In genomic region chr5:134413046-134413445, GRCh38 we compare ENCODE assay signal across 16 cellular contexts. TPM values are rescaled to one million over a fixed set of nuclear protein-coding genes. Genes with fewer than 3 reads are reported as not detected.
DNase-seq lines count a peak whose midpoint lies in the region; ATAC-seq, FAIRE-seq and TF ChIP-seq lines count a peak whose summit lies in the region.
"Had no signal": no experiment of that assay in that cellular context is flagged by ENCODE, and none has a peak within 500 bp of the region (broad histone marks: within the 10 kb centered on the region; RNA-seq: fewer than 3 reads in every experiment).

No MANE protein-coding gene starts in this region.

- DNase-seq in activated CD4-positive, alpha-beta T cell treated with anti-CD3 and anti-CD28 coated beads, Interleukin-2, amount 10 ng/mL, durations not matched to agents 7 days and 5 days: no peak
- no peak for DNase-seq in activated CD4-positive, alpha-beta T cell treated with anti-CD3 and anti-CD28 coated beads for 48 hours
- DNase-seq in Karpas-422 (no peak), H1 (ENCODE audit: low read depth in 1 of 2, low spot score in 2 of 2) (no peak), psoas muscle (no peak), mucosa of descending colon (no peak), NOMO-1 (lab: John Stamatoyannopoulos, UW; ENCODE audit: unreplicated experiment in 2 of 2) (no peak), RKO (ENCODE audit: low spot score) (no peak)
- DNase-seq: ACHN; adrenal gland; MV-4-11; NCI-H2171; SIG-M5; stimulated activated CD4-positive, alpha-beta T cell treated with anti-CD3 and anti-CD28 coated beads, Interleukin-4, amount 100 ng/mL, for 24 hours had no signal

- intact Hi-C loops in psoas muscle (cut with DNase I) (loop anchor here (5.0 to 10.0 kb wide), 3 partner anchors 114 to 164 kb away; partner anchors contain the start of gene JADE2 (in 2 of the 2)), mucosa of descending colon (cut with DNase I, micrococcal nuclease) (loop anchor here in 1 of 2 donors (10.0 kb wide), 1 partner anchor 112 kb away; the partner anchor contains the start of gene JADE2)

- H3K4me1 Mint-ChIP-seq in activated CD4-positive, alpha-beta T cell treated with anti-CD3 and anti-CD28 coated beads, Interleukin-2, amount 10 ng/mL, durations not matched to agents 7 days and 5 days: peaks cover 40% of the 10 kb centered on the region

- no peaks in the 10 kb centered on the region for H3K36me3 Mint-ChIP-seq in activated CD4-positive, alpha-beta T cell treated with anti-CD3 and anti-CD28 coated beads, Interleukin-2, amount 10 ng/mL, durations not matched to agents 7 days and 5 days (ENCODE audit: low read depth)

- no peak overlapping the region for H4K5ac ChIP-seq in H1 (ENCODE audit: insufficient read length, low read depth, low read length)

- H3K9me2 ChIP-seq in Karpas-422 (replicated peaks; ENCODE audit: insufficient read depth, low read length): no peaks in the 10 kb centered on the region

- H3K14ac ChIP-seq in H1 (ENCODE audit: insufficient read length): no peak overlapping the region

- 100% methylated on average over 2 of the region's 2 CpGs; no CpG with 5 or more reads in 1 of the 2 experiments for WGBS in H1 (ENCODE audit: extremely low coverage in 1 of 2, insufficient coverage in 1 of 2, insufficient read length in 1 of 2, insufficient replicate concordance in 2 of 2, low coverage in 1 of 2, low lambda C conversion rate in 2 of 2, missing lambda C conversion rate in 1 of 2), 2 experiments
- WGBS in psoas muscle, 3 donors: 63 to 85% (median 66%) methylated on average over 2 of the region's 2 CpGs

- no peaks in the 10 kb centered on the region for H3K27me3 ChIP-seq in Karpas-422 (ENCODE audit: low read length)
- no peaks in the 10 kb centered on the region for H3K27me3 ChIP-seq in H1 (replicated peaks in 1 of 4; ENCODE audit: control insufficient read depth in 3 of 4, extremely low read depth in 1 of 4, insufficient read depth in 3 of 4, low read length in 3 of 4)
- no peaks in the 10 kb centered on the region for H3K27me3 ChIP-seq in psoas muscle (ENCODE audit: insufficient read depth in 3 of 3, low read length in 2 of 3)
- H3K27me3 ChIP-seq: adrenal gland had no signal

- no peak overlapping the region for H2AK5ac ChIP-seq in H1 (ENCODE audit: low read depth, low read length)

- H3K9ac ChIP-seq in Karpas-422 (ENCODE audit: low read length) (no peak overlapping the region), H1 (replicated peaks in 1 of 4; ENCODE audit: extremely low read depth in 1 of 4, low read depth in 3 of 4, low read length in 3 of 4) (no peak overlapping the region)

- no peaks in the 10 kb centered on the region for H3K27me3 Mint-ChIP-seq in activated CD4-positive, alpha-beta T cell treated with anti-CD3 and anti-CD28 coated beads, Interleukin-2, amount 10 ng/mL, durations not matched to agents 7 days and 5 days

- no peak for TF ChIP-seq RAD21 in H1 (IDR thresholded peaks at IDR 0.05 in 1 of 2, conservative IDR thresholded peaks at IDR 0.05 in 1 of 2; ENCODE audit: low read depth in 2 of 2, low read length in 2 of 2)

- TF ChIP-seq POLR2A in H1 (IDR thresholded peaks at IDR 0.05; ENCODE audit: control extremely low read depth in 1 of 2, low read depth in 2 of 2, low read length in 2 of 2): no peak

- CTCF ChIA-PET in activated CD4-positive, alpha-beta T cell treated with anti-CD3 and anti-CD28 coated beads, Interleukin-2, amount 10 ng/mL, durations not matched to agents 7 days and 5 days (lab: Charles Lee): interaction anchor here (1.1 kb wide), 1 partner anchor 15 kb away, joined by 3 read pairs; no protein-coding TSS in a partner anchor
- CTCF ChIA-PET in H1 (lab: Charles Lee; ENCODE audit: partially characterized antibody): interaction anchor here (1.0 to 7.0 kb wide), 9 partner anchors 11 to 166 kb away, joined by 3 to 91 read pairs (median 17); no protein-coding TSS in a partner anchor

- H3K9me3 ChIP-seq in Karpas-422 (ENCODE audit: low read length) (no peaks in the 10 kb centered on the region), H1 (ENCODE audit: insufficient read depth in 2 of 2, low read depth in 1 of 2, low read length in 1 of 2) (no peaks in the 10 kb centered on the region), psoas muscle (no peaks in the 10 kb centered on the region), mucosa of descending colon (no peaks in the 10 kb centered on the region)
- H3K9me3 ChIP-seq: adrenal gland had no signal

- POLR2A ChIA-PET in activated CD4-positive, alpha-beta T cell treated with anti-CD3 and anti-CD28 coated beads, Interleukin-2, amount 10 ng/mL, durations not matched to agents 7 days and 5 days (lab: Charles Lee): no interaction called here
- POLR2A ChIA-PET in H1 (lab: Charles Lee; ENCODE audit: partially characterized antibody): interaction anchor here (0.8 to 2.8 kb wide), 6 partner anchors 15 to 114 kb away, joined by 3 to 22 read pairs (median 7); partner anchors contain the start of gene JADE2

- H3K36me3 ChIP-seq in Karpas-422 (ENCODE audit: insufficient read depth, low read length) (peaks cover 4% of the 10 kb centered on the region; the same call in 1 of the 2 replicates), H1 (ENCODE audit: control insufficient read depth in 2 of 4, insufficient read depth in 4 of 4, low read length in 3 of 4) (peaks cover 0 to 6% (median 3%) of the 10 kb centered on the region in 4 experiments; a peak in 3 of 8 replicates), psoas muscle (ENCODE audit: insufficient read depth in 1 of 2, low read depth in 1 of 2) (peaks cover 0 to 10% of the 10 kb centered on the region in 2 donors), mucosa of descending colon (ENCODE audit: low read depth) (no peaks in the 10 kb centered on the region)
- H3K36me3 ChIP-seq: adrenal gland had no signal

- no peak overlapping the region for H3K18ac ChIP-seq in H1 (ENCODE audit: extremely low read depth, low read length)

- no peak overlapping the region for H2AFZ ChIP-seq in Karpas-422 (ENCODE audit: low read length)
- no peak overlapping the region for H2AFZ ChIP-seq in H1 (ENCODE audit: low read length)

- no peak overlapping the region for H3K56ac ChIP-seq in H1 (replicated peaks; ENCODE audit: insufficient read length, low read depth, low read length)

- H2BK5ac ChIP-seq in H1 (ENCODE audit: low read depth, low read length): no peak overlapping the region

- TF ChIP-seq CTCF in H1 (IDR thresholded peaks at IDR 0.05; ENCODE audit: control extremely low read depth in 1 of 3, insufficient read depth in 1 of 3, low read depth in 1 of 3, low read length in 3 of 3) (no peak), psoas muscle (IDR thresholded peaks at IDR 0.05) (no peak), mucosa of descending colon (IDR thresholded peaks at IDR 0.05) (no peak)

- H3K4me2 ChIP-seq in Karpas-422 (ENCODE audit: low read depth, low read length, poor library complexity, severe bottlenecking): peak overlapping the region; percentile 98
- peak overlapping the region in 1 of 2 experiments; percentile 84; a peak in 1 of 4 replicates for H3K4me2 ChIP-seq in H1 (ENCODE audit: insufficient read depth in 1 of 2, low read depth in 2 of 2, low read length in 2 of 2)

- no peak overlapping the region for H3K27ac ChIP-seq in Karpas-422 (ENCODE audit: low read length)
- H3K27ac ChIP-seq in H1 (ENCODE audit: low read depth, low read length): no peak overlapping the region
- peak overlapping the region; percentile 90 for H3K27ac ChIP-seq in psoas muscle

- no peak overlapping the region for H2BK12ac ChIP-seq in H1 (ENCODE audit: low read depth, low read length)

- H3K79me2 ChIP-seq in Karpas-422 (ENCODE audit: low read length) (peaks cover 37% of the 10 kb centered on the region), H1 (ENCODE audit: control insufficient read depth in 1 of 2, insufficient read depth in 2 of 2, low read length in 2 of 2) (peaks cover 7 to 26% of the 10 kb centered on the region in 2 experiments)

- H4K8ac ChIP-seq in H1 (ENCODE audit: extremely low read depth, insufficient read depth, low read length): no peak overlapping the region

- no peak for ATAC-seq in psoas muscle
- no peak for ATAC-seq in mucosa of descending colon

- H3K4me3 Mint-ChIP-seq in activated CD4-positive, alpha-beta T cell treated with anti-CD3 and anti-CD28 coated beads, Interleukin-2, amount 10 ng/mL, durations not matched to agents 7 days and 5 days: peak overlapping the region; percentile 44

- no peaks in the 10 kb centered on the region for H3K9me3 Mint-ChIP-seq in activated CD4-positive, alpha-beta T cell treated with anti-CD3 and anti-CD28 coated beads, Interleukin-2, amount 10 ng/mL, durations not matched to agents 7 days and 5 days

- H2BK15ac ChIP-seq in H1 (ENCODE audit: low read length): peak overlapping the region; percentile 19; the same call in 1 of the 2 replicates

- no peak for TF ChIP-seq EP300 in H1 (IDR thresholded peaks at IDR 0.05; ENCODE audit: borderline replicate concordance in 1 of 2, low read depth in 2 of 2, low read length in 2 of 2)

- no peak overlapping the region for H2BK120ac ChIP-seq in H1 (replicated peaks; ENCODE audit: low read depth, low read length)

- peaks cover 2% of the 10 kb centered on the region for H3K79me1 ChIP-seq in H1 (ENCODE audit: low read depth, low read length)

- H3K4me1 ChIP-seq in Karpas-422 (ENCODE audit: low read length) (peaks cover 24% of the 10 kb centered on the region), H1 (replicated peaks in 1 of 4; ENCODE audit: control insufficient read depth in 3 of 4, insufficient read depth in 4 of 4, low read length in 3 of 4) (peaks cover 5 to 10% (median 8%) of the 10 kb centered on the region in 4 experiments), psoas muscle (peaks cover 24% of the 10 kb centered on the region), mucosa of descending colon (ENCODE audit: low read depth) (peaks cover 37% of the 10 kb centered on the region)

- no peak overlapping the region for H3K27ac Mint-ChIP-seq in activated CD4-positive, alpha-beta T cell treated with anti-CD3 and anti-CD28 coated beads, Interleukin-2, amount 10 ng/mL, durations not matched to agents 7 days and 5 days

- no peak overlapping the region for H3K4me3 ChIP-seq in Karpas-422 (ENCODE audit: low read length)
- H3K4me3 ChIP-seq in H1 (ENCODE audit: extremely low read depth in 1 of 4, insufficient read depth in 2 of 4, low read depth in 3 of 4, low read length in 4 of 4): no peak overlapping the region
- no peak overlapping the region for H3K4me3 ChIP-seq in psoas muscle
- H3K4me3 ChIP-seq in mucosa of descending colon: no peak overlapping the region

- 0 out of 2 replicates have a peak overlapping the region, but pooled peaks have one; percentile 48 for H2BK20ac ChIP-seq in H1 (ENCODE audit: low read length)

- H3K4ac ChIP-seq in H1 (replicated peaks; ENCODE audit: insufficient read length, low read depth, low read length): peak overlapping the region; percentile 73

- H3K23ac ChIP-seq in H1 (ENCODE audit: insufficient read length): no peak overlapping the region

- H4K20me1 ChIP-seq in Karpas-422 (ENCODE audit: insufficient read depth, low read depth, low read length) (no peaks in the 10 kb centered on the region), H1 (replicated peaks in 1 of 2; ENCODE audit: control insufficient read depth in 1 of 2, insufficient read depth in 2 of 2, low read length in 2 of 2) (no peaks in the 10 kb centered on the region)

- no peak for FAIRE-seq in H1 (lab: Jason Lieb, UNC)
- FAIRE-seq: HTR-8/SVneo, TTC549 had no signal

- H4K91ac ChIP-seq in H1 (replicated peaks; ENCODE audit: insufficient read length, low read length): no peak overlapping the region

- H3K23me2 ChIP-seq in H1 (ENCODE audit: low read depth, low read length): peaks cover 5% of the 10 kb centered on the region; the same call in 1 of the 2 replicates

RNA-seq across cellular contexts. Expression of gene CDKN2AIPNL, which starts 1.4 kb away (rescaled TPM):
- 10 to 100 TPM; 24.1 to 27.6 TPM for total RNA-seq in activated CD4-positive, alpha-beta T cell treated with anti-CD3 and anti-CD28 coated beads, Interleukin-2, amount 10 ng/mL, durations not matched to agents 7 days and 5 days
- 51.7 and 58.7 TPM in 2 replicates for total RNA-seq in Karpas-422 (2014; rRNA removed; shearing (Covaris generic); ENCODE audit: low replicate concordance)
- 54.3 and 56.3 TPM in 2 replicates for total RNA-seq in H1 (2021; fragmentation: NEBNext Ultra II Directional; extraction: Animal tissue kit (Norgen Biotek cat#: 25700))
- polyA plus RNA-seq in H1 (2011; rRNA removed) (31.2 and 40.0 TPM in 2 replicates), psoas muscle (10 to 100 TPM; 35.7 to 60.9 (median 42.0) TPM)
- 44.5 TPM for polyA plus RNA-seq in H1 (2011; cell fraction: cytosol; rRNA removed)
- polyA plus RNA-seq in H1 (2011; cell fraction: nucleus; rRNA removed): 9.6 TPM
- polyA plus RNA-seq in H1 (2012, experiment 1 of 2): 34.7 to 41.9 TPM (median 39.4 TPM) in 4 replicates
- 59.9 TPM for polyA plus RNA-seq in H1 (2012, experiment 2 of 2)
- polyA plus RNA-seq in H1 (2013, experiment 1 of 2): 50.3 TPM
- polyA plus RNA-seq in H1 (2013, experiment 2 of 2): 51.4 TPM
- 10.6 and 11.7 TPM in 2 replicates for polyA minus RNA-seq in H1 (2011; rRNA and poly(A)+ RNA removed)
- polyA minus RNA-seq in H1 (2011; cell fraction: cytosol; rRNA and poly(A)+ RNA removed): 16.8 TPM
- 16.6 TPM for polyA minus RNA-seq in H1 (2011; cell fraction: nucleus; rRNA and poly(A)+ RNA removed)
- total RNA-seq in psoas muscle (10 to 100 TPM; 31.4 to 45.4 (median 39.8) TPM), mucosa of descending colon (10 to 100 TPM; 16.0 to 24.4 (median 17.1) TPM)

RNA-seq across cellular contexts. Expression of gene UBE2B, which starts 41.7 kb away (rescaled TPM):
- 10 to 100 TPM; 79.2 to 87.4 TPM for total RNA-seq in activated CD4-positive, alpha-beta T cell treated with anti-CD3 and anti-CD28 coated beads, Interleukin-2, amount 10 ng/mL, durations not matched to agents 7 days and 5 days
- 47.9 and 113 TPM in 2 replicates for total RNA-seq in Karpas-422 (2014; rRNA removed; shearing (Covaris generic); ENCODE audit: low replicate concordance)
- total RNA-seq in H1 (2021; fragmentation: NEBNext Ultra II Directional; extraction: Animal tissue kit (Norgen Biotek cat#: 25700)): 40.3 and 46.8 TPM in 2 replicates
- polyA plus RNA-seq in H1 (2011; rRNA removed) (8.1 and 15.9 TPM in 2 replicates), psoas muscle (100 to 1,000 TPM; 146 to 233 (median 187) TPM)
- 21.0 TPM for polyA plus RNA-seq in H1 (2011; cell fraction: cytosol; rRNA removed)
- 4.1 TPM for polyA plus RNA-seq in H1 (2011; cell fraction: nucleus; rRNA removed)
- 13.8 to 34.1 TPM (median 16.4 TPM) in 4 replicates for polyA plus RNA-seq in H1 (2012, experiment 1 of 2)
- 13.1 TPM for polyA plus RNA-seq in H1 (2012, experiment 2 of 2)
- polyA plus RNA-seq in H1 (2013, experiment 1 of 2): 42.7 TPM
- 34.4 TPM for polyA plus RNA-seq in H1 (2013, experiment 2 of 2)
- polyA minus RNA-seq in H1 (2011; rRNA and poly(A)+ RNA removed): 6.4 and 7.3 TPM in 2 replicates
- polyA minus RNA-seq in H1 (2011; cell fraction: cytosol; rRNA and poly(A)+ RNA removed): 9.4 TPM
- polyA minus RNA-seq in H1 (2011; cell fraction: nucleus; rRNA and poly(A)+ RNA removed): 9.8 TPM
- total RNA-seq in psoas muscle (100 to 1,000 TPM; 178 to 296 (median 222) TPM), mucosa of descending colon (10 to 100 TPM; 84.4 to 99.5 (median 89.5) TPM)

RNA-seq across cellular contexts. Expression of gene CDKL3, which starts 46.1 kb away (rescaled TPM):
- total RNA-seq in activated CD4-positive, alpha-beta T cell treated with anti-CD3 and anti-CD28 coated beads, Interleukin-2, amount 10 ng/mL, durations not matched to agents 7 days and 5 days: 1 to 10 TPM in 1 of 2 experiments, under 1 TPM in 1; 0.60 to 1.6 TPM
- total RNA-seq in Karpas-422 (2014; rRNA removed; shearing (Covaris generic); ENCODE audit: low replicate concordance): 6.1 TPM in 1 of 2 replicates, not detected in the other
- total RNA-seq in H1 (2021; fragmentation: NEBNext Ultra II Directional; extraction: Animal tissue kit (Norgen Biotek cat#: 25700)): 1.4 and 1.7 TPM in 2 replicates
- polyA plus RNA-seq in H1 (2011; rRNA removed) (0.49 and 0.77 TPM in 2 replicates), psoas muscle (1 to 10 TPM; 3.9 to 5.7 (median 5.0) TPM)
- polyA plus RNA-seq in H1 (2011; cell fraction: cytosol; rRNA removed): 0.69 TPM
- polyA plus RNA-seq in H1 (2011; cell fraction: nucleus; rRNA removed): 0.41 TPM
- 1.1 to 2.4 TPM (median 1.5 TPM) in 4 replicates for polyA plus RNA-seq in H1 (2012, experiment 1 of 2)
- polyA plus RNA-seq in H1 (2012, experiment 2 of 2): 2.2 TPM
- polyA plus RNA-seq in H1 (2013, experiment 1 of 2): 2.1 TPM
- 0.92 TPM for polyA plus RNA-seq in H1 (2013, experiment 2 of 2)
- polyA minus RNA-seq in H1 (2011; rRNA and poly(A)+ RNA removed): 0.32 and 0.47 TPM in 2 replicates
- polyA minus RNA-seq in H1 (2011; cell fraction: cytosol; rRNA and poly(A)+ RNA removed): not detected
- 1.7 TPM for polyA minus RNA-seq in H1 (2011; cell fraction: nucleus; rRNA and poly(A)+ RNA removed)
- total RNA-seq in psoas muscle (1 to 10 TPM; 2.5 to 7.8 (median 5.2) TPM), mucosa of descending colon (1 to 10 TPM in 1 of 3 donors, not detected in 2; 3.2 TPM)
